In the genomic region with DNA sequence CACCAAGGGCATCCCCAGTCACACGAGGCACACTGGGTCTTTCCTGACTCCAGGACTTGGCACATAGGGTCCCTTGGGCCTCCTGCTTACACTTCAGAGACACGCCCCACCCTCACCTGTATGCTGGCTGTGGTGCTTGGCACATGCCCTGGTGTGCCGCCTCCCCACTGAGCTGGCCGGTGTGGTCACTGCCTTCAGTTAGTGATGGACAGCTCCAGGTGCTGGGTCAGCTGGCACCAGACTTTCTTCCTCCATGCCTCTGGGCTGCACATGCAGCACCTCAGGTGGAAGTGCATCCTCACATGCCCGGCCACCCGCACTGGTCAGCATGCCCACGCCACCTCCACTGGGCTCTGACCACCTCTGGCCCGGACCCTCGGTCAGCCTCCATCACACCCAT, we compare ENCODE assay signal across 1 cellular context.
A peak's percentile ranks its signal among the peaks of the same experiment; 100 is the strongest.
TF ChIP-seq lines count a peak whose summit lies in the region.

No MANE protein-coding gene starts in this region.

TF ChIP-seq in HEK293, 187 proteins besides CTCF, POLR2A, EP300 and RAD21:
- TF ChIP-seq, protein P1, sequence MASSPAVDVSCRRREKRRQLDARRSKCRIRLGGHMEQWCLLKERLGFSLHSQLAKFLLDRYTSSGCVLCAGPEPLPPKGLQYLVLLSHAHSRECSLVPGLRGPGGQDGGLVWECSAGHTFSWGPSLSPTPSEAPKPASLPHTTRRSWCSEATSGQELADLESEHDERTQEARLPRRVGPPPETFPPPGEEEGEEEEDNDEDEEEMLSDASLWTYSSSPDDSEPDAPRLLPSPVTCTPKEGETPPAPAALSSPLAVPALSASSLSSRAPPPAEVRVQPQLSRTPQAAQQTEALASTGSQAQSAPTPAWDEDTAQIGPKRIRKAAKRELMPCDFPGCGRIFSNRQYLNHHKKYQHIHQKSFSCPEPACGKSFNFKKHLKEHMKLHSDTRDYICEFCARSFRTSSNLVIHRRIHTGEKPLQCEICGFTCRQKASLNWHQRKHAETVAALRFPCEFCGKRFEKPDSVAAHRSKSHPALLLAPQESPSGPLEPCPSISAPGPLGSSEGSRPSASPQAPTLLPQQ (tag by site-specific recombination; IDR thresholded peaks at IDR 0.05): no peak
- no peak for TF ChIP-seq ZNF658 (tag by site-specific recombination; IDR thresholded peaks at IDR 0.05)
- no peak for TF ChIP-seq ZNF48 (tag by site-specific recombination; IDR thresholded peaks at IDR 0.05)
- no peak for TF ChIP-seq ZEB2 (tag by site-specific recombination; IDR thresholded peaks at IDR 0.05)
- TF ChIP-seq SETDB1 (IDR thresholded peaks at IDR 0.05; ENCODE audit: insufficient read length, low read length): no peak
- TF ChIP-seq, protein P2, sequence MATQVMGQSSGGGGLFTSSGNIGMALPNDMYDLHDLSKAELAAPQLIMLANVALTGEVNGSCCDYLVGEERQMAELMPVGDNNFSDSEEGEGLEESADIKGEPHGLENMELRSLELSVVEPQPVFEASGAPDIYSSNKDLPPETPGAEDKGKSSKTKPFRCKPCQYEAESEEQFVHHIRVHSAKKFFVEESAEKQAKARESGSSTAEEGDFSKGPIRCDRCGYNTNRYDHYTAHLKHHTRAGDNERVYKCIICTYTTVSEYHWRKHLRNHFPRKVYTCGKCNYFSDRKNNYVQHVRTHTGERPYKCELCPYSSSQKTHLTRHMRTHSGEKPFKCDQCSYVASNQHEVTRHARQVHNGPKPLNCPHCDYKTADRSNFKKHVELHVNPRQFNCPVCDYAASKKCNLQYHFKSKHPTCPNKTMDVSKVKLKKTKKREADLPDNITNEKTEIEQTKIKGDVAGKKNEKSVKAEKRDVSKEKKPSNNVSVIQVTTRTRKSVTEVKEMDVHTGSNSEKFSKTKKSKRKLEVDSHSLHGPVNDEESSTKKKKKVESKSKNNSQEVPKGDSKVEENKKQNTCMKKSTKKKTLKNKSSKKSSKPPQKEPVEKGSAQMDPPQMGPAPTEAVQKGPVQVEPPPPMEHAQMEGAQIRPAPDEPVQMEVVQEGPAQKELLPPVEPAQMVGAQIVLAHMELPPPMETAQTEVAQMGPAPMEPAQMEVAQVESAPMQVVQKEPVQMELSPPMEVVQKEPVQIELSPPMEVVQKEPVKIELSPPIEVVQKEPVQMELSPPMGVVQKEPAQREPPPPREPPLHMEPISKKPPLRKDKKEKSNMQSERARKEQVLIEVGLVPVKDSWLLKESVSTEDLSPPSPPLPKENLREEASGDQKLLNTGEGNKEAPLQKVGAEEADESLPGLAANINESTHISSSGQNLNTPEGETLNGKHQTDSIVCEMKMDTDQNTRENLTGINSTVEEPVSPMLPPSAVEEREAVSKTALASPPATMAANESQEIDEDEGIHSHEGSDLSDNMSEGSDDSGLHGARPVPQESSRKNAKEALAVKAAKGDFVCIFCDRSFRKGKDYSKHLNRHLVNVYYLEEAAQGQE (tag by site-specific recombination; IDR thresholded peaks at IDR 0.05): 0 out of 2 replicates have a peak, but pooled peaks have one; percentile 23
- TF ChIP-seq, protein P3, sequence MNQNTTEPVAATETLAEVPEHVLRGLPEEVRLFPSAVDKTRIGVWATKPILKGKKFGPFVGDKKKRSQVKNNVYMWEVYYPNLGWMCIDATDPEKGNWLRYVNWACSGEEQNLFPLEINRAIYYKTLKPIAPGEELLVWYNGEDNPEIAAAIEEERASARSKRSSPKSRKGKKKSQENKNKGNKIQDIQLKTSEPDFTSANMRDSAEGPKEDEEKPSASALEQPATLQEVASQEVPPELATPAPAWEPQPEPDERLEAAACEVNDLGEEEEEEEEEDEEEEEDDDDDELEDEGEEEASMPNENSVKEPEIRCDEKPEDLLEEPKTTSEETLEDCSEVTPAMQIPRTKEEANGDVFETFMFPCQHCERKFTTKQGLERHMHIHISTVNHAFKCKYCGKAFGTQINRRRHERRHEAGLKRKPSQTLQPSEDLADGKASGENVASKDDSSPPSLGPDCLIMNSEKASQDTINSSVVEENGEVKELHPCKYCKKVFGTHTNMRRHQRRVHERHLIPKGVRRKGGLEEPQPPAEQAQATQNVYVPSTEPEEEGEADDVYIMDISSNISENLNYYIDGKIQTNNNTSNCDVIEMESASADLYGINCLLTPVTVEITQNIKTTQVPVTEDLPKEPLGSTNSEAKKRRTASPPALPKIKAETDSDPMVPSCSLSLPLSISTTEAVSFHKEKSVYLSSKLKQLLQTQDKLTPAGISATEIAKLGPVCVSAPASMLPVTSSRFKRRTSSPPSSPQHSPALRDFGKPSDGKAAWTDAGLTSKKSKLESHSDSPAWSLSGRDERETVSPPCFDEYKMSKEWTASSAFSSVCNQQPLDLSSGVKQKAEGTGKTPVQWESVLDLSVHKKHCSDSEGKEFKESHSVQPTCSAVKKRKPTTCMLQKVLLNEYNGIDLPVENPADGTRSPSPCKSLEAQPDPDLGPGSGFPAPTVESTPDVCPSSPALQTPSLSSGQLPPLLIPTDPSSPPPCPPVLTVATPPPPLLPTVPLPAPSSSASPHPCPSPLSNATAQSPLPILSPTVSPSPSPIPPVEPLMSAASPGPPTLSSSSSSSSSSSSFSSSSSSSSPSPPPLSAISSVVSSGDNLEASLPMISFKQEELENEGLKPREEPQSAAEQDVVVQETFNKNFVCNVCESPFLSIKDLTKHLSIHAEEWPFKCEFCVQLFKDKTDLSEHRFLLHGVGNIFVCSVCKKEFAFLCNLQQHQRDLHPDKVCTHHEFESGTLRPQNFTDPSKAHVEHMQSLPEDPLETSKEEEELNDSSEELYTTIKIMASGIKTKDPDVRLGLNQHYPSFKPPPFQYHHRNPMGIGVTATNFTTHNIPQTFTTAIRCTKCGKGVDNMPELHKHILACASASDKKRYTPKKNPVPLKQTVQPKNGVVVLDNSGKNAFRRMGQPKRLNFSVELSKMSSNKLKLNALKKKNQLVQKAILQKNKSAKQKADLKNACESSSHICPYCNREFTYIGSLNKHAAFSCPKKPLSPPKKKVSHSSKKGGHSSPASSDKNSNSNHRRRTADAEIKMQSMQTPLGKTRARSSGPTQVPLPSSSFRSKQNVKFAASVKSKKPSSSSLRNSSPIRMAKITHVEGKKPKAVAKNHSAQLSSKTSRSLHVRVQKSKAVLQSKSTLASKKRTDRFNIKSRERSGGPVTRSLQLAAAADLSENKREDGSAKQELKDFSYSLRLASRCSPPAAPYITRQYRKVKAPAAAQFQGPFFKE (tag by site-specific recombination; IDR thresholded peaks at IDR 0.05; ENCODE audit: borderline replicate concordance): no peak
